In genomic region chr10:70169661-70170364, GRCh38 we compare ENCODE assay signal across 8 cellular contexts. TPM values are rescaled to one million over a fixed set of nuclear protein-coding genes. Genes with fewer than 3 reads are reported as not detected.
DNase-seq lines count a peak whose midpoint lies in the region; ATAC-seq and TF ChIP-seq lines count a peak whose summit lies in the region.

No MANE protein-coding gene starts in this region.

- H3K79me2 ChIP-seq in MM.1S (ENCODE audit: low read length), result peaks cover 55% of the 10 kb centered on the region

- H2AFZ ChIP-seq in MM.1S (ENCODE audit: low read length), result no peak overlapping the region

- POLR2A ChIA-PET in AG04449 (lab: Yijun Ruan, JAX), result interaction anchor here (0.6 to 2.2 kb wide), 12 partner anchors 9 to 212 kb away, joined by 3 to 18 read pairs (median 6); partner anchors contain the start of gene TYSND1
- POLR2A ChIA-PET in GM10248 (lab: Yijun Ruan, JAX), result interaction anchor here (0.7 to 2.2 kb wide), 4 partner anchors 17 to 234 kb away, joined by 3 to 15 read pairs (median 4); partner anchors contain the start of genes EIF4EBP2, PPA1 and TYSND1

- H3K4me1 ChIP-seq in MM.1S (ENCODE audit: low read length) (peaks cover 29% of the 10 kb centered on the region), lower lobe of right lung (peaks cover 63% of the 10 kb centered on the region), tibial artery (peaks cover 0 to 48% (median 26%) of the 10 kb centered on the region in 4 donors)

- no peaks in the 10 kb centered on the region for H3K27me3 ChIP-seq in MM.1S (replicated peaks; ENCODE audit: insufficient read depth, low read length)
- no peaks in the 10 kb centered on the region for H3K27me3 ChIP-seq in lower lobe of right lung (ENCODE audit: low read depth)
- H3K27me3 ChIP-seq in tibial artery, result no peaks in the 10 kb centered on the region

- CTCF ChIA-PET in AG04449 (lab: Yijun Ruan, JAX) (interaction anchor here (1.5 to 4.4 kb wide), 4 partner anchors 15 to 54 kb away, joined by 4 to 44 read pairs (median 11); partner anchors contain the start of gene TYSND1), GM10248 (lab: Yijun Ruan, JAX) (interaction anchor here (1.4 to 5.0 kb wide), 5 partner anchors 9 to 52 kb away, joined by 4 to 44 read pairs (median 7); partner anchors contain the start of gene TYSND1)

- peak overlapping the region; percentile 82 for H3K9ac ChIP-seq in MM.1S (ENCODE audit: low read length)

- DNase-seq in AG04449 (ENCODE audit: low read depth, low spot score) (no peak), GM20000 (ENCODE audit: low spot score) (peak; percentile 13), MM.1S (peak; percentile 10), caudate nucleus (lab: John Stamatoyannopoulos, UW) (peak in 1 of 61 donors; percentile 67), lower lobe of right lung (peak; percentile 45), tibial artery (peak in 1 of 2 donors; percentile 41), GM10248 (ENCODE audit: extremely low spot score) (no peak)

- H3K4me3 ChIP-seq in AG04449 (ENCODE audit: low read depth, low read length) (peak overlapping the region; percentile 95), MM.1S (ENCODE audit: low read length) (peak overlapping the region; percentile 96), lower lobe of right lung (peak overlapping the region; percentile 94), tibial artery (peak overlapping the region; percentile 70 to 87)

- no peaks in the 10 kb centered on the region for H4K20me1 ChIP-seq in MM.1S (ENCODE audit: insufficient read depth, low read length)

- no peaks in the 10 kb centered on the region for H3K9me2 ChIP-seq in MM.1S (replicated peaks; ENCODE audit: insufficient read depth, low read length)

- no peaks in the 10 kb centered on the region for H3K36me3 ChIP-seq in MM.1S (replicated peaks; ENCODE audit: insufficient read depth, low read length)
- H3K36me3 ChIP-seq in lower lobe of right lung, result peaks cover 29% of the 10 kb centered on the region
- no peaks in the 10 kb centered on the region for H3K36me3 ChIP-seq in tibial artery

- no peak for TF ChIP-seq CTCF in AG04449 (IDR thresholded peaks at IDR 0.05; ENCODE audit: insufficient read depth, low read length, missing control alignments)
- TF ChIP-seq CTCF in GM20000 (IDR thresholded peaks at IDR 0.05; ENCODE audit: extremely low read depth, missing control alignments), result no peak
- TF ChIP-seq CTCF in MM.1S (IDR thresholded peaks at IDR 0.05; ENCODE audit: low read length), result no peak
- no peak for TF ChIP-seq CTCF in lower lobe of right lung (IDR thresholded peaks at IDR 0.05)
- TF ChIP-seq CTCF in tibial artery (IDR thresholded peaks at IDR 0.05), result no peak
- TF ChIP-seq CTCF in GM10248 (IDR thresholded peaks at IDR 0.05; ENCODE audit: control extremely low read depth, extremely low read depth, low read depth, missing control alignments), result no peak

- peak overlapping the region; percentile 86 for H3K4me2 ChIP-seq in MM.1S (ENCODE audit: low read depth, low read length)

- ATAC-seq in lower lobe of right lung (peak; percentile 52 to 61), HG03457 (IDR thresholded peaks at IDR 0.05; ENCODE audit: unreplicated experiment) (no peak)

- no peaks in the 10 kb centered on the region for H3K9me3 ChIP-seq in MM.1S (replicated peaks; ENCODE audit: insufficient read depth, low read length)
- no peaks in the 10 kb centered on the region for H3K9me3 ChIP-seq in lower lobe of right lung
- H3K9me3 ChIP-seq in tibial artery, result no peaks in the 10 kb centered on the region

- peak overlapping the region; percentile 61; the same call in 1 of the 2 replicates for H3K27ac ChIP-seq in MM.1S (ENCODE audit: low read length)
- peak overlapping the region; percentile 75 for H3K27ac ChIP-seq in caudate nucleus (ENCODE audit: low read depth, low read length)
- peak overlapping the region; percentile 93 for H3K27ac ChIP-seq in lower lobe of right lung
- peak overlapping the region; percentile 91 to 94 for H3K27ac ChIP-seq in tibial artery

- intact Hi-C loops in lower lobe of right lung (cut with DNase I) (no loop called here), tibial artery (cut with DNase I; ENCODE audit: low total_unique reads) (no loop called here)

- peaks cover 7% of the 10 kb centered on the region; the same call in 1 of the 2 replicates for H3F3A ChIP-seq in MM.1S (ENCODE audit: insufficient read depth, low read length)

RNA-seq across cellular contexts. Expression of gene SAR1A, which starts 0.5 kb away (rescaled TPM):
- 114 TPM for total RNA-seq in lower lobe of right lung

RNA-seq across cellular contexts. Expression of gene TYSND1, which starts 23.3 kb away (rescaled TPM):
- total RNA-seq in lower lobe of right lung, result 13.4 TPM

RNA-seq across cellular contexts. Expression of gene AIFM2, which starts 37.2 kb away (rescaled TPM):
- total RNA-seq in lower lobe of right lung, result 9.7 TPM

Comparison
In these comparisons a context has a peak if more than half of its experiments do, and no peak if none do; other contexts are left out.
1. DNase-seq: peak in GM20000 (single experiment), MM.1S (single experiment) and lower lobe of right lung (single experiment); none in AG04449 (single experiment) and GM10248 (single experiment).
2. Peak in every context shown above with its lines, with median percentiles within 50 percentile points of each other: H3K4me3 ChIP-seq and H3K27ac ChIP-seq.